Comparison of ENCODE assay signal across 1 cellular context in the genomic region with DNA sequence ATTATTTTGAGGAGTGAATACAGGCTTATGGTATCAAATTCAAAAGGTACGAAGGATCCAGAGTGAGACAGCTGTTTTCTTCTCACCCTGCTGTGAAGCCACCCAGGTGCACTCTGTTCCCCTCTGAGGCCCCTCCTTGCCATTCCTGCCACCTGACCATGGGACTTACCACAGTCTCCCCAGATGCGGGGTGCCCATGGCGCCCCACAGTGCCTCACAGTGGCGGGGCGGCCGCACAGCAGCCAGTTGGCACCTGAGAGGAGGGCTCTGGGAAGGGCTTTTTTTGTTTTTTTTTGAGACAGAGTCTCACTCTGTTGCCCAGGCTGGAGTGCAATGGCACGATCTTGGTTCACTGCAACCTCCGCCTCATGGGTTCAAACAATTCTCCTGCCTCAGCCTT.
TF ChIP-seq lines count a peak whose summit lies in the region.

No MANE protein-coding gene starts in this region.

TF ChIP-seq in H1, 55 proteins besides CTCF, POLR2A, EP300 and RAD21 (continued from another document):
- TF ChIP-seq ASH2L (IDR thresholded peaks at IDR 0.05; ENCODE audit: low read length): no peak
- TF ChIP-seq, protein P1, sequence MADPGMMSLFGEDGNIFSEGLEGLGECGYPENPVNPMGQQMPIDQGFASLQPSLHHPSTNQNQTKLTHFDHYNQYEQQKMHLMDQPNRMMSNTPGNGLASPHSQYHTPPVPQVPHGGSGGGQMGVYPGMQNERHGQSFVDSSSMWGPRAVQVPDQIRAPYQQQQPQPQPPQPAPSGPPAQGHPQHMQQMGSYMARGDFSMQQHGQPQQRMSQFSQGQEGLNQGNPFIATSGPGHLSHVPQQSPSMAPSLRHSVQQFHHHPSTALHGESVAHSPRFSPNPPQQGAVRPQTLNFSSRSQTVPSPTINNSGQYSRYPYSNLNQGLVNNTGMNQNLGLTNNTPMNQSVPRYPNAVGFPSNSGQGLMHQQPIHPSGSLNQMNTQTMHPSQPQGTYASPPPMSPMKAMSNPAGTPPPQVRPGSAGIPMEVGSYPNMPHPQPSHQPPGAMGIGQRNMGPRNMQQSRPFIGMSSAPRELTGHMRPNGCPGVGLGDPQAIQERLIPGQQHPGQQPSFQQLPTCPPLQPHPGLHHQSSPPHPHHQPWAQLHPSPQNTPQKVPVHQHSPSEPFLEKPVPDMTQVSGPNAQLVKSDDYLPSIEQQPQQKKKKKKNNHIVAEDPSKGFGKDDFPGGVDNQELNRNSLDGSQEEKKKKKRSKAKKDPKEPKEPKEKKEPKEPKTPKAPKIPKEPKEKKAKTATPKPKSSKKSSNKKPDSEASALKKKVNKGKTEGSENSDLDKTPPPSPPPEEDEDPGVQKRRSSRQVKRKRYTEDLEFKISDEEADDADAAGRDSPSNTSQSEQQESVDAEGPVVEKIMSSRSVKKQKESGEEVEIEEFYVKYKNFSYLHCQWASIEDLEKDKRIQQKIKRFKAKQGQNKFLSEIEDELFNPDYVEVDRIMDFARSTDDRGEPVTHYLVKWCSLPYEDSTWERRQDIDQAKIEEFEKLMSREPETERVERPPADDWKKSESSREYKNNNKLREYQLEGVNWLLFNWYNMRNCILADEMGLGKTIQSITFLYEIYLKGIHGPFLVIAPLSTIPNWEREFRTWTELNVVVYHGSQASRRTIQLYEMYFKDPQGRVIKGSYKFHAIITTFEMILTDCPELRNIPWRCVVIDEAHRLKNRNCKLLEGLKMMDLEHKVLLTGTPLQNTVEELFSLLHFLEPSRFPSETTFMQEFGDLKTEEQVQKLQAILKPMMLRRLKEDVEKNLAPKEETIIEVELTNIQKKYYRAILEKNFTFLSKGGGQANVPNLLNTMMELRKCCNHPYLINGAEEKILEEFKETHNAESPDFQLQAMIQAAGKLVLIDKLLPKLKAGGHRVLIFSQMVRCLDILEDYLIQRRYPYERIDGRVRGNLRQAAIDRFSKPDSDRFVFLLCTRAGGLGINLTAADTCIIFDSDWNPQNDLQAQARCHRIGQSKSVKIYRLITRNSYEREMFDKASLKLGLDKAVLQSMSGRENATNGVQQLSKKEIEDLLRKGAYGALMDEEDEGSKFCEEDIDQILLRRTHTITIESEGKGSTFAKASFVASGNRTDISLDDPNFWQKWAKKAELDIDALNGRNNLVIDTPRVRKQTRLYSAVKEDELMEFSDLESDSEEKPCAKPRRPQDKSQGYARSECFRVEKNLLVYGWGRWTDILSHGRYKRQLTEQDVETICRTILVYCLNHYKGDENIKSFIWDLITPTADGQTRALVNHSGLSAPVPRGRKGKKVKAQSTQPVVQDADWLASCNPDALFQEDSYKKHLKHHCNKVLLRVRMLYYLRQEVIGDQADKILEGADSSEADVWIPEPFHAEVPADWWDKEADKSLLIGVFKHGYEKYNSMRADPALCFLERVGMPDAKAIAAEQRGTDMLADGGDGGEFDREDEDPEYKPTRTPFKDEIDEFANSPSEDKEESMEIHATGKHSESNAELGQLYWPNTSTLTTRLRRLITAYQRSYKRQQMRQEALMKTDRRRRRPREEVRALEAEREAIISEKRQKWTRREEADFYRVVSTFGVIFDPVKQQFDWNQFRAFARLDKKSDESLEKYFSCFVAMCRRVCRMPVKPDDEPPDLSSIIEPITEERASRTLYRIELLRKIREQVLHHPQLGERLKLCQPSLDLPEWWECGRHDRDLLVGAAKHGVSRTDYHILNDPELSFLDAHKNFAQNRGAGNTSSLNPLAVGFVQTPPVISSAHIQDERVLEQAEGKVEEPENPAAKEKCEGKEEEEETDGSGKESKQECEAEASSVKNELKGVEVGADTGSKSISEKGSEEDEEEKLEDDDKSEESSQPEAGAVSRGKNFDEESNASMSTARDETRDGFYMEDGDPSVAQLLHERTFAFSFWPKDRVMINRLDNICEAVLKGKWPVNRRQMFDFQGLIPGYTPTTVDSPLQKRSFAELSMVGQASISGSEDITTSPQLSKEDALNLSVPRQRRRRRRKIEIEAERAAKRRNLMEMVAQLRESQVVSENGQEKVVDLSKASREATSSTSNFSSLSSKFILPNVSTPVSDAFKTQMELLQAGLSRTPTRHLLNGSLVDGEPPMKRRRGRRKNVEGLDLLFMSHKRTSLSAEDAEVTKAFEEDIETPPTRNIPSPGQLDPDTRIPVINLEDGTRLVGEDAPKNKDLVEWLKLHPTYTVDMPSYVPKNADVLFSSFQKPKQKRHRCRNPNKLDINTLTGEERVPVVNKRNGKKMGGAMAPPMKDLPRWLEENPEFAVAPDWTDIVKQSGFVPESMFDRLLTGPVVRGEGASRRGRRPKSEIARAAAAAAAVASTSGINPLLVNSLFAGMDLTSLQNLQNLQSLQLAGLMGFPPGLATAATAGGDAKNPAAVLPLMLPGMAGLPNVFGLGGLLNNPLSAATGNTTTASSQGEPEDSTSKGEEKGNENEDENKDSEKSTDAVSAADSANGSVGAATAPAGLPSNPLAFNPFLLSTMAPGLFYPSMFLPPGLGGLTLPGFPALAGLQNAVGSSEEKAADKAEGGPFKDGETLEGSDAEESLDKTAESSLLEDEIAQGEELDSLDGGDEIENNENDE (IDR thresholded peaks at IDR 0.05; ENCODE audit: insufficient replicate concordance, low read length): no peak
